8 cellular contexts compared by ENCODE assay signal in genomic region chr13:112443191-112444000, GRCh38.
DNase-seq lines count a peak whose midpoint lies in the region; ATAC-seq and TF ChIP-seq lines count a peak whose summit lies in the region.

No MANE protein-coding gene starts in this region.

- TF ChIP-seq POLR2A in NB4 (IDR thresholded peaks at IDR 0.05; ENCODE audit: extremely low read depth, insufficient read length) = no peak

- TF ChIP-seq CTCF in NB4 (IDR thresholded peaks at IDR 0.05; ENCODE audit: low read depth, low read length) = peak; percentile 30
- no peak for TF ChIP-seq CTCF in endothelial cell (IDR thresholded peaks at IDR 0.05; ENCODE audit: unreplicated experiment)

- POLR2A ChIA-PET in activated CD4-positive, alpha-beta T cell treated with anti-CD3 and anti-CD28 coated beads for 36 hours (lab: Charles Lee) = interaction anchor here (0.6 kb wide), 1 partner anchor 19 kb away, joined by 3 read pairs; no protein-coding TSS in a partner anchor

- peaks cover 30% of the 10 kb centered on the region for H3K27me3 Mint-ChIP-seq in activated CD4-positive, alpha-beta T cell treated with anti-CD3 and anti-CD28 coated beads for 36 hours
- H3K27me3 Mint-ChIP-seq in endothelial cell (ENCODE audit: unreplicated experiment) = peaks cover under 1% of the 10 kb centered on the region

- peak; percentile 37 for DNase-seq in activated CD4-positive, alpha-beta T cell treated with anti-CD3 and anti-CD28 coated beads for 36 hours
- no peak for DNase-seq in activated CD4-positive, alpha-beta T cell treated with anti-CD3 and anti-CD28 coated beads, Interleukin-2, amount 50 U/mL, for 1 hour
- DNase-seq in NB4 (ENCODE audit: low read depth) (peak; percentile 28), endothelial cell (ENCODE audit: low spot score) (peak; percentile 64), retina (peak; percentile 86)
- no peak for DNase-seq in stimulated activated naive CD4-positive, alpha-beta T cell (lab: John Stamatoyannopoulos, UW)

- peaks cover 3% of the 10 kb centered on the region for H3K4me1 Mint-ChIP-seq in activated CD4-positive, alpha-beta T cell treated with anti-CD3 and anti-CD28 coated beads for 36 hours
- no peaks in the 10 kb centered on the region for H3K4me1 Mint-ChIP-seq in endothelial cell (ENCODE audit: unreplicated experiment)

- no peaks in the 10 kb centered on the region for H3K36me3 Mint-ChIP-seq in activated CD4-positive, alpha-beta T cell treated with anti-CD3 and anti-CD28 coated beads for 36 hours (ENCODE audit: low read depth)
- peaks cover 11% of the 10 kb centered on the region for H3K36me3 Mint-ChIP-seq in endothelial cell (ENCODE audit: low read depth, unreplicated experiment)

- intact Hi-C loops in activated CD4-positive, alpha-beta T cell treated with anti-CD3 and anti-CD28 coated beads for 36 hours (cut with DNase I, micrococcal nuclease) = loop anchor here in 1 of 2 experiments (10.0 kb wide), 1 partner anchor 969 kb away; no protein-coding TSS in a partner anchor

- H3K4me3 ChIP-seq in NB4 (ENCODE audit: low read depth, low read length) = no peak overlapping the region

- H3K27ac Mint-ChIP-seq in activated CD4-positive, alpha-beta T cell treated with anti-CD3 and anti-CD28 coated beads for 36 hours = no peak overlapping the region
- H3K27ac Mint-ChIP-seq in endothelial cell (ENCODE audit: unreplicated experiment) = no peak overlapping the region

- ATAC-seq in activated CD4-positive, alpha-beta T cell treated with anti-CD3 and anti-CD28 coated beads for 36 hours = peak; percentile 44
- ATAC-seq in GM21423 (IDR thresholded peaks at IDR 0.05; ENCODE audit: unreplicated experiment) (no peak), HG02981 (IDR thresholded peaks at IDR 0.05; ENCODE audit: unreplicated experiment) (no peak)

- CTCF ChIA-PET in activated CD4-positive, alpha-beta T cell treated with anti-CD3 and anti-CD28 coated beads for 36 hours (lab: Charles Lee) = interaction anchor here (0.6 to 2.0 kb wide), 8 partner anchors 12 to 1376 kb away, joined by 3 to 5 read pairs (median 3); no protein-coding TSS in a partner anchor

- H3K9me3 Mint-ChIP-seq in activated CD4-positive, alpha-beta T cell treated with anti-CD3 and anti-CD28 coated beads for 36 hours (ENCODE audit: low read depth) = peaks cover under 1% of the 10 kb centered on the region
- peaks cover 7% of the 10 kb centered on the region for H3K9me3 Mint-ChIP-seq in endothelial cell (ENCODE audit: unreplicated experiment)

- H3K4me3 Mint-ChIP-seq in activated CD4-positive, alpha-beta T cell treated with anti-CD3 and anti-CD28 coated beads for 36 hours = no peak overlapping the region
- H3K4me3 Mint-ChIP-seq in endothelial cell (ENCODE audit: unreplicated experiment) = no peak overlapping the region

Comparison
In these comparisons a context has a peak if more than half of its experiments do, and no peak if none do; other contexts are left out.
1. DNase-seq: peak in activated CD4-positive, alpha-beta T cell treated with anti-CD3 and anti-CD28 coated beads for 36 hours (single experiment), NB4 (single experiment), endothelial cell (single experiment) and retina (single experiment); none in activated CD4-positive, alpha-beta T cell treated with anti-CD3 and anti-CD28 coated beads, Interleukin-2, amount 50 U/mL, for 1 hour (single experiment) and stimulated activated naive CD4-positive, alpha-beta T cell (0 of 6).